In genomic region chr9:96554801-96555566, GRCh38 we compare ENCODE assay signal across 14 cellular contexts.
DNase-seq lines count a peak whose midpoint lies in the region; ATAC-seq, FAIRE-seq and TF ChIP-seq lines count a peak whose summit lies in the region.
"Had no signal": no experiment of that assay in that cellular context is flagged by ENCODE, and none has a peak within 500 bp of the region (broad histone marks: within the 10 kb centered on the region; RNA-seq: fewer than 3 reads in every experiment).

No MANE protein-coding gene starts in this region.

- peaks cover 58% of the 10 kb centered on the region for H3K4me1 Mint-ChIP-seq in HFFc6 (ENCODE audit: low read depth)

- H2AFZ ChIP-seq in GM12878 (ENCODE audit: control insufficient read depth, low read depth, low read length) (no peak overlapping the region), MM.1S (ENCODE audit: low read length) (no peak overlapping the region)
- H2AFZ ChIP-seq: hepatocyte had no signal

- no TSS peak for BruUV-seq in GM12878 (replicated peaks; lab: Mats Ljungman, UMichigan)

- no peak for TF ChIP-seq POLR2A in GM12878 (IDR thresholded peaks at IDR 0.05; ENCODE audit: low read depth, low read length)

- TF ChIP-seq CTCF in HFFc6 (IDR thresholded peaks at IDR 0.05): no peak
- TF ChIP-seq CTCF in GM12878 (IDR thresholded peaks at IDR 0.05 in 2 of 3, conservative IDR thresholded peaks at IDR 0.05 in 1 of 3; ENCODE audit: control insufficient read depth in 2 of 3, extremely low read depth in 1 of 3, insufficient read depth in 1 of 3, low read depth in 3 of 3, low read length in 3 of 3): no peak
- TF ChIP-seq CTCF in MM.1S (IDR thresholded peaks at IDR 0.05; ENCODE audit: low read length): no peak

- H3F3A ChIP-seq in MM.1S (ENCODE audit: insufficient read depth, low read length): no peaks in the 10 kb centered on the region

- H3K9me3 ChIP-seq in GM12878 (replicated peaks; ENCODE audit: control insufficient read depth, insufficient read depth, low read length) (no peaks in the 10 kb centered on the region), MM.1S (replicated peaks; ENCODE audit: insufficient read depth, low read length) (no peaks in the 10 kb centered on the region)
- H3K9me3 ChIP-seq: vagina had no signal

- H3K27ac ChIP-seq in GM12878 (ENCODE audit: control insufficient read depth, insufficient read depth) (no peak overlapping the region), MM.1S (ENCODE audit: low read length) (no peak overlapping the region)
- H3K27ac ChIP-seq: hepatocyte had no signal

- peak; percentile 74 for DNase-seq in A172 (ENCODE audit: low spot score)
- DNase-seq in HFFc6: peak; percentile 53
- DNase-seq in GM12878 (ENCODE audit: low read depth, low spot score): no peak
- DNase-seq in kidney tubule cell (ENCODE audit: low spot score): peak; percentile 26
- DNase-seq in NCI-H345 (lab: John Stamatoyannopoulos, UW): no peak
- DNase-seq in islet precursor cell: no peak
- DNase-seq in MM.1S: no peak
- DNase-seq in putamen (ENCODE audit: low spot score): no peak
- DNase-seq: activated CD4-positive, alpha-beta T cell treated with anti-CD3 and anti-CD28 coated beads for 36 hours; activated effector memory CD4-positive, alpha-beta T cell treated with Interleukin-2 at 50 U/mL for 16 hours; NCI-H82 had no signal

- RAD21 ChIA-PET in GM12878 (lab: Charles Lee; ENCODE audit: unreplicated experiment): interaction anchor here (0.6 to 1.7 kb wide), 3 partner anchors 11 to 113 kb away, joined by 3 to 4 read pairs (median 3); no protein-coding TSS in a partner anchor

- H3K27ac Mint-ChIP-seq in HFFc6: peak overlapping the region; percentile 93
- H3K27ac Mint-ChIP-seq: activated CD4-positive, alpha-beta T cell treated with anti-CD3 and anti-CD28 coated beads for 36 hours; B cell had no signal

- POLR2A ChIA-PET in GM12878 (lab: Charles Lee): interaction anchor here (0.7 to 1.5 kb wide), 3 partner anchors 10 to 102 kb away, joined by 3 to 4 read pairs (median 4); no protein-coding TSS in a partner anchor

- H3K36me3 ChIP-seq in GM12878 (ENCODE audit: control insufficient read depth in 2 of 2, insufficient read depth in 2 of 2, low read length in 1 of 2) (no peaks in the 10 kb centered on the region), MM.1S (replicated peaks; ENCODE audit: insufficient read depth, low read length) (no peaks in the 10 kb centered on the region)
- H3K36me3 ChIP-seq: vagina had no signal

- peaks cover 1% of the 10 kb centered on the region for H3K27me3 Mint-ChIP-seq in HFFc6 (ENCODE audit: insufficient read depth)
- H3K27me3 Mint-ChIP-seq: B cell had no signal

- intact Hi-C loops in GM12878 (cut with micrococcal nuclease; ENCODE audit: unreplicated experiment): no loop called here

- SMC1A ChIA-PET in GM12878 (lab: Charles Lee; ENCODE audit: uncharacterized antibody, unreplicated experiment): interaction anchor here (0.7 to 1.6 kb wide), 3 partner anchors 10 to 60 kb away, joined by 3 to 5 read pairs (median 3); no protein-coding TSS in a partner anchor

- WGBS in GM12878 (ENCODE audit: insufficient coverage, insufficient replicate concordance, low lambda C conversion rate, missing lambda C conversion rate): 56% methylated on average over 10 of the region's 10 CpGs

- ATAC-seq in GM12878: peak; percentile 41
- ATAC-seq: activated CD4-positive, alpha-beta T cell treated with anti-CD3 and anti-CD28 coated beads for 36 hours had no signal

- H4K20me1 ChIP-seq in GM12878 (ENCODE audit: control insufficient read depth, insufficient read depth) (no peaks in the 10 kb centered on the region), MM.1S (ENCODE audit: insufficient read depth, low read length) (no peaks in the 10 kb centered on the region)

- CTCF ChIA-PET in GM12878 (lab: Yijun Ruan, JAX): interaction anchor here (0.7 to 4.3 kb wide), 3 partner anchors 9 to 32 kb away, joined by 3 to 17 read pairs (median 3); no protein-coding TSS in a partner anchor

- in situ Hi-C loops in GM12878 (cut with MboI): no loop called here

- TF ChIP-seq EP300 in GM12878 (IDR thresholded peaks at IDR 0.05; ENCODE audit: borderline replicate concordance in 1 of 2, control insufficient read depth in 1 of 2, low read depth in 2 of 2, low read length in 2 of 2): no peak

- no peak for TF ChIP-seq RAD21 in GM12878 (IDR thresholded peaks at IDR 0.05; ENCODE audit: insufficient read depth, low read depth, low read length)

- H3K4me1 ChIP-seq in GM12878 (ENCODE audit: control insufficient read depth, insufficient read depth, low read length): no peaks in the 10 kb centered on the region
- H3K4me1 ChIP-seq in MM.1S (ENCODE audit: low read length): no peaks in the 10 kb centered on the region
- H3K4me1 ChIP-seq: vagina had no signal

- H3K4me3 Mint-ChIP-seq in HFFc6: peak overlapping the region; percentile 76
- H3K4me3 Mint-ChIP-seq: activated CD4-positive, alpha-beta T cell treated with anti-CD3 and anti-CD28 coated beads for 36 hours; B cell had no signal

- H3K27me3 ChIP-seq in GM12878 (replicated peaks in 1 of 2; ENCODE audit: control insufficient read depth in 2 of 2, insufficient read depth in 2 of 2, low read length in 1 of 2): peaks cover 0 to 3% of the 10 kb centered on the region in 2 experiments; a peak in 1 of 4 replicates
- H3K27me3 ChIP-seq in MM.1S (replicated peaks; ENCODE audit: insufficient read depth, low read length): no peaks in the 10 kb centered on the region
- H3K27me3 ChIP-seq: hepatocyte, vagina had no signal

- no peaks in the 10 kb centered on the region for H3K9me2 ChIP-seq in MM.1S (replicated peaks; ENCODE audit: insufficient read depth, low read length)

- H3K4me3 ChIP-seq in GM12878 (no peak overlapping the region), MM.1S (ENCODE audit: low read length) (no peak overlapping the region)
- H3K4me3 ChIP-seq: hepatocyte, vagina had no signal

- H3K4me2 ChIP-seq in GM12878 (ENCODE audit: control insufficient read depth, insufficient read depth) (no peak overlapping the region), MM.1S (ENCODE audit: low read depth, low read length) (no peak overlapping the region)
- H3K4me2 ChIP-seq: hepatocyte had no signal

- no peaks in the 10 kb centered on the region for H3K79me2 ChIP-seq in GM12878 (ENCODE audit: control insufficient read depth, insufficient read depth, low read length)
- no peaks in the 10 kb centered on the region for H3K79me2 ChIP-seq in MM.1S (ENCODE audit: low read length)
- H3K79me2 ChIP-seq: hepatocyte had no signal

- H3K36me3 Mint-ChIP-seq in HFFc6 (ENCODE audit: low read depth): peaks cover 4% of the 10 kb centered on the region; the same call in 1 of the 2 replicates

- FAIRE-seq in GM12878 (lab: Jason Lieb, UNC): no peak

- H3K9me3 Mint-ChIP-seq in HFFc6: no peaks in the 10 kb centered on the region

- H3K9ac ChIP-seq in GM12878 (ENCODE audit: control insufficient read depth, insufficient read depth, low read length) (no peak overlapping the region), MM.1S (ENCODE audit: low read length) (no peak overlapping the region)

TF ChIP-seq in GM12878, 131 proteins besides CTCF, POLR2A, EP300 and RAD21 (continues in another document):
- TF ChIP-seq MLLT1 (IDR thresholded peaks at IDR 0.05) (no peak), ZNF24 (IDR thresholded peaks at IDR 0.05) (no peak), RFX5 (IDR thresholded peaks at IDR 0.05; ENCODE audit: low read depth, low read length) (no peak), LARP7 (IDR thresholded peaks at IDR 0.05) (no peak), NR2F1 (conservative IDR thresholded peaks at IDR 0.05) (no peak), PRDM15 (CRISPR knock-in tag; IDR thresholded peaks at IDR 0.05) (no peak), RAD51 (IDR thresholded peaks at IDR 0.05) (no peak), FOXK2 (IDR thresholded peaks at IDR 0.05) (no peak), MXI1 (IDR thresholded peaks at IDR 0.05; ENCODE audit: low read depth, low read length) (no peak), ZBED1 (IDR thresholded peaks at IDR 0.05; ENCODE audit: borderline replicate concordance) (no peak)

Comparison
In these comparisons a context has a peak if more than half of its experiments do, and no peak if none do; other contexts are left out.
1. DNase-seq: peak in A172 (single experiment), HFFc6 (single experiment) and kidney tubule cell (single experiment); none in GM12878 (single experiment), NCI-H345 (single experiment), islet precursor cell (single experiment), MM.1S (single experiment) and putamen (single experiment).